ENCODE assay signal across 22 cellular contexts in genomic region chr17:43698678-43699437, GRCh38. TPM values are rescaled to one million over a fixed set of nuclear protein-coding genes. Genes with fewer than 3 reads are reported as not detected.
"Had no signal": no experiment of that assay in that cellular context is flagged by ENCODE, and none has a peak within 500 bp of the region (broad histone marks: within the 10 kb centered on the region; RNA-seq: fewer than 3 reads in every experiment).

No MANE protein-coding gene starts in this region.

- H3K36me3 ChIP-seq: adrenal gland, cardiac muscle cell, esophagus muscularis mucosa, sigmoid colon, spleen had no signal

- H3K27ac ChIP-seq: adrenal gland, cardiac muscle cell, esophagus muscularis mucosa, sigmoid colon, spleen had no signal

- DNase-seq: activated CD4-positive, alpha-beta memory T cell treated with anti-CD3 and anti-CD28 coated beads, Interleukin-2, amount 10 ng/mL, durations not matched to agents 7 days and 5 days; activated CD4-positive, alpha-beta T cell treated with anti-CD3 and anti-CD28 coated beads for 4 hours; activated effector memory CD4-positive, alpha-beta T cell treated with Interleukin-2 at 50 U/mL for 16 hours; activated T-cell treated with anti-CD3 and anti-CD28 coated beads, Interleukin-2, amount 50 U/mL, for 24 hours; adrenal gland; dorsolateral prefrontal cortex; foreskin fibroblast; kidney glomerular epithelial cell; occipital lobe; sigmoid colon; spleen; T-helper 2 cell had no signal

- H3K4me3 Mint-ChIP-seq: activated CD4-positive, alpha-beta memory T cell treated with anti-CD3 and anti-CD28 coated beads, Interleukin-2, amount 10 ng/mL, durations not matched to agents 7 days and 5 days; activated naive CD4-positive, alpha-beta T cell treated with anti-CD3 and anti-CD28 coated beads, Interleukin-2, amount 50 U/mL, for 24 hours; activated T-cell treated with anti-CD3 and anti-CD28 coated beads, Interleukin-2, amount 50 U/mL, for 24 hours; nephron; stimulated activated naive CD8-positive, alpha-beta T cell treated with anti-CD3 and anti-CD28 coated beads, Interleukin-15, Interleukin-2, amounts not matched to agents 100 ng/mL and 50 ng/mL, for 24 hours; WTC11 had no signal

- H3K27ac Mint-ChIP-seq: activated CD4-positive, alpha-beta memory T cell treated with anti-CD3 and anti-CD28 coated beads, Interleukin-2, amount 10 ng/mL, durations not matched to agents 7 days and 5 days; activated T-cell treated with anti-CD3 and anti-CD28 coated beads, Interleukin-2, amount 50 U/mL, for 24 hours; nephron; stimulated activated naive CD8-positive, alpha-beta T cell treated with anti-CD3 and anti-CD28 coated beads, Interleukin-15, Interleukin-2, amounts not matched to agents 100 ng/mL and 50 ng/mL, for 24 hours; WTC11 had no signal

- H3K9me3 ChIP-seq: adrenal gland, esophagus muscularis mucosa, sigmoid colon had no signal

- H3K36me3 Mint-ChIP-seq: activated naive CD4-positive, alpha-beta T cell treated with anti-CD3 and anti-CD28 coated beads, Interleukin-2, amount 50 U/mL, for 24 hours; WTC11 had no signal

- H3K27me3 ChIP-seq: adrenal gland, cardiac muscle cell, dorsolateral prefrontal cortex, esophagus muscularis mucosa, sigmoid colon had no signal

- FAIRE-seq: endometrium, TTC549 had no signal

- H3K9me3 Mint-ChIP-seq: activated naive CD4-positive, alpha-beta T cell treated with anti-CD3 and anti-CD28 coated beads, Interleukin-2, amount 50 U/mL, for 24 hours; activated T-cell treated with anti-CD3 and anti-CD28 coated beads, Interleukin-2, amount 50 U/mL, for 24 hours; nephron; stimulated activated naive CD8-positive, alpha-beta T cell treated with anti-CD3 and anti-CD28 coated beads, Interleukin-15, Interleukin-2, amounts not matched to agents 100 ng/mL and 50 ng/mL, for 24 hours had no signal

- ATAC-seq: WTC11 had no signal

- H3K4me3 ChIP-seq: adrenal gland, cardiac muscle cell, dorsolateral prefrontal cortex, esophagus muscularis mucosa, sigmoid colon, spleen had no signal

RNA-seq across cellular contexts. Expression of gene MEOX1, which starts 37.1 kb away (rescaled TPM):
- total RNA-seq: dorsolateral prefrontal cortex, occipital lobe, WTC11 had no signal

RNA-seq across cellular contexts. Expression of gene SOST, which starts 59.7 kb away (rescaled TPM):
- total RNA-seq: activated CD4-positive, alpha-beta memory T cell treated with anti-CD3 and anti-CD28 coated beads, Interleukin-2, amount 10 ng/mL, durations not matched to agents 7 days and 5 days; adrenal gland; esophagus muscularis mucosa; occipital lobe; sigmoid colon; spleen; temporal lobe had no signal
- polyA plus RNA-seq: adrenal gland, sigmoid colon, urinary bladder had no signal
